In the genomic region with DNA sequence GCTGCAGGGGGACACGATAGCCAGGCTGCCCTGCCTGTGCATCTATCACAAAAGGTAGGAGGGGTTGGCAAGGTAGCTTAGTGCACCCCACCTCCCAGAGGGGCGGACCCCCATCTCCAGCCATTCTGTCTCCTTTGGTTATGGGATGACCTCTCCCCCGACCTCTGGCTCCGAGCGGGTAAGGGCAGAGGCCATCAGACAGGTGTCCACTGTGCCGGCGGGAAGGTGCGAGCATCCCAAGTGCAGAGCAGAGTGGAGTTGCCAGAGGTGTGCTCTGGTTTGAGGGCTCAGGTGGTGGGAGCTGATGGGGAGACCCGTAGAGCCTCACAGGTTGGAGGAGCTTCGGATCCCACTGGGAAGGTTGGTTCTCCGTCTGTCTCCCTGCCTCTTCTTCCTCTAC, we compare ENCODE assay signal across 14 cellular contexts. TPM values are rescaled to one million over a fixed set of nuclear protein-coding genes. Genes with fewer than 3 reads are reported as not detected.
DNase-seq lines count a peak whose midpoint lies in the region; ATAC-seq and TF ChIP-seq lines count a peak whose summit lies in the region.
"Had no signal": no experiment of that assay in that cellular context is flagged by ENCODE, and none has a peak within 500 bp of the region (broad histone marks: within the 10 kb centered on the region; RNA-seq: fewer than 3 reads in every experiment).

No MANE protein-coding gene starts in this region.

- H3K27ac Mint-ChIP-seq in CD4-positive, CD25-positive, alpha-beta regulatory T cell: peak overlapping the region in 2 of 3 donors; percentile 71 to 79

- TF ChIP-seq CTCF in Peyer's patch (IDR thresholded peaks at IDR 0.05) (no peak), stomach (IDR thresholded peaks at IDR 0.05) (no peak)

- H3K4me1 ChIP-seq in CD4-positive, CD25-positive, alpha-beta regulatory T cell (ENCODE audit: control insufficient read depth, insufficient read depth, low read length, poor library complexity, severe bottlenecking): peaks cover 55% of the 10 kb centered on the region
- peaks cover 7 to 44% (median 12%) of the 10 kb centered on the region in 4 donors for H3K4me1 ChIP-seq in Peyer's patch
- H3K4me1 ChIP-seq in stomach: peaks cover 48 to 63% (median 60%) of the 10 kb centered on the region in 4 donors

- TF ChIP-seq EP300 in stomach (IDR thresholded peaks at IDR 0.05): no peak

- no peaks in the 10 kb centered on the region for H3K36me3 Mint-ChIP-seq in CD4-positive, CD25-positive, alpha-beta regulatory T cell

- H3K9me3 ChIP-seq in CD4-positive, CD25-positive, alpha-beta regulatory T cell (ENCODE audit: control insufficient read depth in 2 of 2, low read length in 2 of 2): no peaks in the 10 kb centered on the region
- H3K9me3 ChIP-seq in Peyer's patch (no peaks in the 10 kb centered on the region), stomach (no peaks in the 10 kb centered on the region)
- H3K9me3 ChIP-seq: thoracic aorta had no signal

- TF ChIP-seq POLR2A in Peyer's patch (IDR thresholded peaks at IDR 0.05) (no peak), stomach (IDR thresholded peaks at IDR 0.05) (no peak)

- ATAC-seq in CD4-positive, CD25-positive, alpha-beta regulatory T cell (ENCODE audit: low read depth in 2 of 2): no peak
- ATAC-seq: esophagus mucosa, K562 had no signal

- H3K4me3 Mint-ChIP-seq in CD4-positive, CD25-positive, alpha-beta regulatory T cell: peak overlapping the region in 1 of 4 donors; percentile 70

- intact Hi-C loops in stomach (cut with DNase I; ENCODE audit: low total_unique reads): no loop called here

- peak overlapping the region; percentile 54 for H3K27ac ChIP-seq in CD4-positive, CD25-positive, alpha-beta regulatory T cell (ENCODE audit: insufficient read depth, low read length, poor library complexity, severe bottlenecking)
- H3K27ac ChIP-seq in Peyer's patch: peak overlapping the region in 3 of 4 donors; percentile 34 to 70 (median 55)
- peak overlapping the region; percentile 85 for H3K27ac ChIP-seq in layer of hippocampus (ENCODE audit: low read depth, low read length)
- H3K27ac ChIP-seq in stomach: peak overlapping the region in 4 of 5 donors; percentile 61 to 86 (median 79)
- H3K27ac ChIP-seq: PC-9 had no signal

- no peaks in the 10 kb centered on the region for H3K27me3 ChIP-seq in CD4-positive, CD25-positive, alpha-beta regulatory T cell (ENCODE audit: control insufficient read depth, insufficient read depth, low read length)
- no peaks in the 10 kb centered on the region for H3K27me3 ChIP-seq in Peyer's patch
- no peaks in the 10 kb centered on the region for H3K27me3 ChIP-seq in layer of hippocampus (ENCODE audit: control insufficient read depth, insufficient read depth, low read length)
- no peaks in the 10 kb centered on the region for H3K27me3 ChIP-seq in stomach

- WGBS in stomach, 5 donors: 83 to 98% (median 94%) methylated on average over 1 to 11 of the region's 11 CpGs

- H3K36me3 ChIP-seq in CD4-positive, CD25-positive, alpha-beta regulatory T cell (ENCODE audit: control insufficient read depth, insufficient read depth, low read length): no peaks in the 10 kb centered on the region
- H3K36me3 ChIP-seq in Peyer's patch (no peaks in the 10 kb centered on the region), stomach (peaks cover 0 to 11% (median 3%) of the 10 kb centered on the region in 4 donors)
- H3K36me3 ChIP-seq: thoracic aorta had no signal

- no peak overlapping the region for H3K4me3 ChIP-seq in CD4-positive, CD25-positive, alpha-beta regulatory T cell (ENCODE audit: low read depth, low read length)
- H3K4me3 ChIP-seq in Peyer's patch (no peak overlapping the region), stomach (no peak overlapping the region)
- H3K4me3 ChIP-seq: K562, PC-9, thoracic aorta had no signal

- no peak for DNase-seq in CD4-positive, CD25-positive, alpha-beta regulatory T cell
- DNase-seq in Peyer's patch (peak in 1 of 3 donors; percentile 38), stomach (no peak), A172 (ENCODE audit: low spot score) (no peak), DMS153 treated with DMSO at 0.1 percent for 48 hours (lab: John Stamatoyannopoulos, UW; ENCODE audit: unreplicated experiment) (no peak), DMS153 (lab: John Stamatoyannopoulos, UW) (no peak)
- DNase-seq: activated CD4-positive, CD25-positive, alpha-beta regulatory T cell; NCI-H1417 treated with DMSO at 0.1 percent for 48 hours; NCI-H446; PC-9 had no signal

- H3K27me3 Mint-ChIP-seq in CD4-positive, CD25-positive, alpha-beta regulatory T cell: no peaks in the 10 kb centered on the region

- H3K9me3 Mint-ChIP-seq in CD4-positive, CD25-positive, alpha-beta regulatory T cell: peaks cover 0 to 3% (median 0%) of the 10 kb centered on the region in 7 donors

- H3K4me1 Mint-ChIP-seq in CD4-positive, CD25-positive, alpha-beta regulatory T cell: peaks cover 9 to 66% (median 41%) of the 10 kb centered on the region in 4 donors

RNA-seq across cellular contexts. Expression of gene LDHD, which starts 11.7 kb away (rescaled TPM):
- total RNA-seq in CD4-positive, CD25-positive, alpha-beta regulatory T cell: not detected
- polyA plus RNA-seq in CD4-positive, CD25-positive, alpha-beta regulatory T cell: under 1 TPM in 3 of 4 donors, not detected in 1; 0.10 to 0.32 (median 0.15) TPM
- total RNA-seq in Peyer's patch (10 to 100 TPM in 3 of 4 donors, 1 to 10 TPM in 1; 2.5 to 37.0 (median 22.4) TPM), stomach (100 to 1,000 TPM in 1 of 5 donors, 10 to 100 TPM in 3, 1 to 10 TPM in 1; 5.0 to 110 (median 27.2) TPM)
- polyA plus RNA-seq in stomach: 10 to 100 TPM; 13.0 to 34.2 (median 21.0) TPM
- 0.65 and 2.1 TPM in 2 replicates for total RNA-seq in A172 (2014; rRNA removed; shearing (Covaris generic))

RNA-seq across cellular contexts. Expression of gene ZFP1, which starts 43.5 kb away (rescaled TPM):
- total RNA-seq in CD4-positive, CD25-positive, alpha-beta regulatory T cell: 14.2 TPM
- 10 to 100 TPM; 15.6 to 19.2 (median 16.7) TPM for polyA plus RNA-seq in CD4-positive, CD25-positive, alpha-beta regulatory T cell
- total RNA-seq in Peyer's patch (1 to 10 TPM; 2.6 to 6.1 (median 4.9) TPM), stomach (10 to 100 TPM in 2 of 5 donors, 1 to 10 TPM in 2, not detected in 1; 2.7 to 29.2 (median 10.2) TPM)
- 1 to 10 TPM; 2.9 to 5.2 (median 3.9) TPM for polyA plus RNA-seq in stomach
- 16.4 and 24.2 TPM in 2 replicates for total RNA-seq in A172 (2014; rRNA removed; shearing (Covaris generic))
